ENCODE assay signal across 8 cellular contexts in genomic region chr2:46296840-46297545, GRCh38. TPM values are rescaled to one million over a fixed set of nuclear protein-coding genes. Genes with fewer than 3 reads are reported as not detected.
DNase-seq lines count a peak whose midpoint lies in the region; ATAC-seq, FAIRE-seq and TF ChIP-seq lines count a peak whose summit lies in the region.

TSS of gene EPAS1 (plus strand) at chr2:46297407. CDS start at chr2:46297912, 505 bp downstream.

- peaks cover 15% of the 10 kb centered on the region for H3K36me3 Mint-ChIP-seq in activated T-helper 2 cell treated with anti-CD3 and anti-CD28 coated beads, Interferon-gamma antibody, Interleukin-2, Interleukin-4, amounts not matched to agents 10 μg/mL and 5 μg/mL and 100 μg/mL, durations not matched to agents 14 hours and 24 hours and 36 hours (ENCODE audit: low read depth)
- H3K36me3 Mint-ChIP-seq in naive thymus-derived CD4-positive, alpha-beta T cell: peaks cover 0 to 3% (median 0%) of the 10 kb centered on the region in 5 donors
- peaks cover 48% of the 10 kb centered on the region for H3K36me3 Mint-ChIP-seq in stimulated activated effector memory CD8-positive, alpha-beta T cell treated with anti-CD3 and anti-CD28 coated beads, Interleukin-12 subunit alpha, Interleukin-12 subunit beta, amount 100 ng/mL, for 72 hours

- TF ChIP-seq CTCF in fibroblast of lung (conservative IDR thresholded peaks at IDR 0.05 in 1 of 2, IDR thresholded peaks at IDR 0.05 in 1 of 2; ENCODE audit: low read depth in 1 of 2, low read length in 2 of 2): no peak

- H3K9me3 Mint-ChIP-seq in activated T-helper 2 cell treated with anti-CD3 and anti-CD28 coated beads, Interferon-gamma antibody, Interleukin-2, Interleukin-4, amounts not matched to agents 10 μg/mL and 5 μg/mL and 100 μg/mL, durations not matched to agents 14 hours and 24 hours and 36 hours: no peaks in the 10 kb centered on the region
- H3K9me3 Mint-ChIP-seq in naive thymus-derived CD4-positive, alpha-beta T cell: peaks cover 0 to 2% (median 0%) of the 10 kb centered on the region in 11 donors
- no peaks in the 10 kb centered on the region for H3K9me3 Mint-ChIP-seq in stimulated activated effector memory CD8-positive, alpha-beta T cell treated with anti-CD3 and anti-CD28 coated beads, Interleukin-12 subunit alpha, Interleukin-12 subunit beta, amount 100 ng/mL, for 72 hours

- ATAC-seq in GM19372 (IDR thresholded peaks at IDR 0.05; ENCODE audit: low read depth, unreplicated experiment) (peak; percentile 79), HG03520 (IDR thresholded peaks at IDR 0.05; ENCODE audit: unreplicated experiment) (peak; percentile 77)
- ATAC-seq in naive thymus-derived CD4-positive, alpha-beta T cell: peak; percentile 92
- ATAC-seq in stimulated activated effector memory CD8-positive, alpha-beta T cell treated with anti-CD3 and anti-CD28 coated beads, Interleukin-12 subunit alpha, Interleukin-12 subunit beta, amount 100 ng/mL, for 72 hours: peak; percentile 92

- DNase-seq in C1 segment of cervical spinal cord (lab: John Stamatoyannopoulos, UW): peak in 13 of 14 donors; percentile 25 to 84 (median 65)
- peak; percentile 64 for DNase-seq in RCC 7860 (ENCODE audit: low spot score)
- peak; percentile 84 for DNase-seq in activated T-helper 2 cell treated with anti-CD3 and anti-CD28 coated beads, Interferon-gamma antibody, Interleukin-2, Interleukin-4, amounts not matched to agents 10 μg/mL and 5 μg/mL and 100 μg/mL, durations not matched to agents 14 hours and 24 hours and 36 hours (ENCODE audit: low spot score)
- DNase-seq in fibroblast of lung (ENCODE audit: low read depth in 2 of 2): peak; percentile 75 to 85
- DNase-seq in naive thymus-derived CD4-positive, alpha-beta T cell: peak; percentile 48 to 88 (median 54)
- peak; percentile 79 to 93 for DNase-seq in stimulated activated effector memory CD8-positive, alpha-beta T cell treated with anti-CD3 and anti-CD28 coated beads, Interleukin-12 subunit alpha, Interleukin-12 subunit beta, amount 100 ng/mL, for 72 hours (ENCODE audit: low spot score in 2 of 2)

- H3K9ac ChIP-seq in fibroblast of lung (ENCODE audit: insufficient read depth, low read length): peak within 1 kb of the TSS; percentile 89

- no peaks in the 10 kb centered on the region for H3K9me3 ChIP-seq in fibroblast of lung (ENCODE audit: control insufficient read depth, insufficient read depth, low read depth, low read length)
- no peaks in the 10 kb centered on the region for H3K9me3 ChIP-seq in naive thymus-derived CD4-positive, alpha-beta T cell (ENCODE audit: control insufficient read depth in 2 of 3, low read length in 3 of 3)

- POLR2A ChIA-PET in naive thymus-derived CD4-positive, alpha-beta T cell (lab: Charles Lee): interaction anchor here (0.7 to 0.8 kb wide), 2 partner anchors 11 to 126 kb away, joined by 3 read pairs; no protein-coding TSS in a partner anchor

- FAIRE-seq in RCC 7860 (lab: Jason Lieb, UNC): no peak

- H3K27me3 ChIP-seq in fibroblast of lung (ENCODE audit: control insufficient read depth, insufficient read depth, low read length): no peaks in the 10 kb centered on the region
- H3K27me3 ChIP-seq in naive thymus-derived CD4-positive, alpha-beta T cell (ENCODE audit: control insufficient read depth in 2 of 2, insufficient read depth in 2 of 2, low read length in 2 of 2): peaks cover 13 to 18% of the 10 kb centered on the region in 2 donors

- H3K27me3 Mint-ChIP-seq in activated T-helper 2 cell treated with anti-CD3 and anti-CD28 coated beads, Interferon-gamma antibody, Interleukin-2, Interleukin-4, amounts not matched to agents 10 μg/mL and 5 μg/mL and 100 μg/mL, durations not matched to agents 14 hours and 24 hours and 36 hours (ENCODE audit: low read depth): peaks cover 58% of the 10 kb centered on the region
- peaks cover 18 to 89% (median 48%) of the 10 kb centered on the region in 5 donors for H3K27me3 Mint-ChIP-seq in naive thymus-derived CD4-positive, alpha-beta T cell

- no peaks in the 10 kb centered on the region for H4K20me1 ChIP-seq in fibroblast of lung (ENCODE audit: control insufficient read depth, extremely low read depth, insufficient read depth, low read length)

- peak within 1 kb of the TSS; percentile 29 for H2AFZ ChIP-seq in fibroblast of lung (ENCODE audit: low read length)

- peak within 1 kb of the TSS; percentile 80 for H3K4me2 ChIP-seq in fibroblast of lung (ENCODE audit: extremely low read depth, insufficient read depth, low read length)

- peaks cover 21% of the 10 kb centered on the region for H3K4me1 Mint-ChIP-seq in activated T-helper 2 cell treated with anti-CD3 and anti-CD28 coated beads, Interferon-gamma antibody, Interleukin-2, Interleukin-4, amounts not matched to agents 10 μg/mL and 5 μg/mL and 100 μg/mL, durations not matched to agents 14 hours and 24 hours and 36 hours (ENCODE audit: low read depth)
- peaks cover 14 to 33% (median 26%) of the 10 kb centered on the region in 7 donors for H3K4me1 Mint-ChIP-seq in naive thymus-derived CD4-positive, alpha-beta T cell
- H3K4me1 Mint-ChIP-seq in stimulated activated effector memory CD8-positive, alpha-beta T cell treated with anti-CD3 and anti-CD28 coated beads, Interleukin-12 subunit alpha, Interleukin-12 subunit beta, amount 100 ng/mL, for 72 hours: peaks cover 43% of the 10 kb centered on the region

- H3K4me3 ChIP-seq in fibroblast of lung (replicated peaks in 1 of 4; ENCODE audit: control extremely low read depth in 1 of 4, insufficient read depth in 1 of 4, low read depth in 3 of 4, low read length in 4 of 4): peak within 1 kb of the TSS; percentile 61 to 97 (median 79)
- peak within 1 kb of the TSS; percentile 74 for H3K4me3 ChIP-seq in naive thymus-derived CD4-positive, alpha-beta T cell (ENCODE audit: low read length)

- peak within 1 kb of the TSS; percentile 81 for H3K27ac ChIP-seq in fibroblast of lung (ENCODE audit: insufficient read depth, low read length)
- no peak within 1 kb of the TSS for H3K27ac ChIP-seq in naive thymus-derived CD4-positive, alpha-beta T cell (ENCODE audit: low read depth, low read length)

- H3K79me2 ChIP-seq in fibroblast of lung (ENCODE audit: control insufficient read depth, insufficient read depth, low read length): peaks cover 46% of the 10 kb centered on the region

- H3K4me1 ChIP-seq in fibroblast of lung (ENCODE audit: control insufficient read depth, extremely low read depth, insufficient read depth, low read length): peaks cover 2% of the 10 kb centered on the region
- peaks cover 18 to 26% of the 10 kb centered on the region in 2 donors for H3K4me1 ChIP-seq in naive thymus-derived CD4-positive, alpha-beta T cell (ENCODE audit: control insufficient read depth in 2 of 2, insufficient read depth in 2 of 2, low read length in 2 of 2)

- H3K4me3 Mint-ChIP-seq in activated T-helper 2 cell treated with anti-CD3 and anti-CD28 coated beads, Interferon-gamma antibody, Interleukin-2, Interleukin-4, amounts not matched to agents 10 μg/mL and 5 μg/mL and 100 μg/mL, durations not matched to agents 14 hours and 24 hours and 36 hours (ENCODE audit: low read depth): peak within 1 kb of the TSS; percentile 89
- H3K4me3 Mint-ChIP-seq in naive thymus-derived CD4-positive, alpha-beta T cell: peak within 1 kb of the TSS; percentile 84 to 95 (median 92)
- H3K4me3 Mint-ChIP-seq in stimulated activated effector memory CD8-positive, alpha-beta T cell treated with anti-CD3 and anti-CD28 coated beads, Interleukin-12 subunit alpha, Interleukin-12 subunit beta, amount 100 ng/mL, for 72 hours: peak within 1 kb of the TSS; percentile 93

- intact Hi-C loops in activated T-helper 2 cell treated with anti-CD3 and anti-CD28 coated beads, Interferon-gamma antibody, Interleukin-2, Interleukin-4, amounts not matched to agents 10 μg/mL and 5 μg/mL and 100 μg/mL, durations not matched to agents 14 hours and 24 hours and 36 hours (cut with micrococcal nuclease): loop anchor here (5.0 kb wide), 3 partner anchors 60 to 280 kb away; no protein-coding TSS in a partner anchor
- intact Hi-C loops in naive thymus-derived CD4-positive, alpha-beta T cell (cut with micrococcal nuclease): loop anchor here (1.0 to 5.0 kb wide), 8 partner anchors 54 to 646 kb away; partner anchors contain the start of gene PRKCE (in 1 of the 2)

- peak within 1 kb of the TSS; percentile 70 for H3K27ac Mint-ChIP-seq in activated T-helper 2 cell treated with anti-CD3 and anti-CD28 coated beads, Interferon-gamma antibody, Interleukin-2, Interleukin-4, amounts not matched to agents 10 μg/mL and 5 μg/mL and 100 μg/mL, durations not matched to agents 14 hours and 24 hours and 36 hours
- peak within 1 kb of the TSS in 7 of 9 donors; percentile 34 to 89 (median 69) for H3K27ac Mint-ChIP-seq in naive thymus-derived CD4-positive, alpha-beta T cell
- H3K27ac Mint-ChIP-seq in stimulated activated effector memory CD8-positive, alpha-beta T cell treated with anti-CD3 and anti-CD28 coated beads, Interleukin-12 subunit alpha, Interleukin-12 subunit beta, amount 100 ng/mL, for 72 hours: peak within 1 kb of the TSS; percentile 88

- CTCF ChIA-PET in naive thymus-derived CD4-positive, alpha-beta T cell (lab: Charles Lee): interaction anchor here (0.8 kb wide), 1 partner anchor 13 kb away, joined by 3 read pairs; no protein-coding TSS in a partner anchor

- no peaks in the 10 kb centered on the region for H3K36me3 ChIP-seq in fibroblast of lung (ENCODE audit: control insufficient read depth, insufficient read depth, low read length)
- no peaks in the 10 kb centered on the region for H3K36me3 ChIP-seq in naive thymus-derived CD4-positive, alpha-beta T cell (ENCODE audit: control insufficient read depth in 2 of 3, insufficient read depth in 3 of 3, low read length in 3 of 3)

RNA-seq across cellular contexts. Expression of gene EPAS1, which starts in this region (rescaled TPM):
- total RNA-seq in activated T-helper 2 cell treated with anti-CD3 and anti-CD28 coated beads, Interferon-gamma antibody, Interleukin-2, Interleukin-4, amounts not matched to agents 10 μg/mL and 5 μg/mL and 100 μg/mL, durations not matched to agents 14 hours and 24 hours and 36 hours: 100.0 and 102 TPM in 2 replicates
- total RNA-seq in fibroblast of lung: 82.4 and 120 TPM in 2 replicates
- polyA plus RNA-seq in fibroblast of lung: 330 and 941 TPM in 2 replicates
- 135 and 492 TPM in 2 replicates for polyA plus RNA-seq in fibroblast of lung (2012)
- 229 and 622 TPM in 2 replicates for polyA minus RNA-seq in fibroblast of lung (ENCODE audit: low replicate concordance)
- total RNA-seq in naive thymus-derived CD4-positive, alpha-beta T cell: 10 to 100 TPM in 2 of 5 experiments, 1 to 10 TPM in 3; 1.6 to 17.0 (median 6.4) TPM
- under 1 TPM in 1 of 2 donors, not detected in 1; 0.18 TPM for polyA plus RNA-seq in naive thymus-derived CD4-positive, alpha-beta T cell

Comparison
In these comparisons a context has a peak if more than half of its experiments do, and no peak if none do; other contexts are left out.
1. RNA of gene EPAS1 (polyA plus RNA-seq): 135 to 941 TPM in fibroblast of lung; 0.18 TPM in naive thymus-derived CD4-positive, alpha-beta T cell; every median in the first group is over 100 times any median in the second.
2. Peak in every context shown above with its lines, with median percentiles within 50 percentile points of each other: DNase-seq, ATAC-seq, H3K27ac Mint-ChIP-seq and H3K4me3 Mint-ChIP-seq.